2 cellular contexts compared by ENCODE assay signal in the genomic region with DNA sequence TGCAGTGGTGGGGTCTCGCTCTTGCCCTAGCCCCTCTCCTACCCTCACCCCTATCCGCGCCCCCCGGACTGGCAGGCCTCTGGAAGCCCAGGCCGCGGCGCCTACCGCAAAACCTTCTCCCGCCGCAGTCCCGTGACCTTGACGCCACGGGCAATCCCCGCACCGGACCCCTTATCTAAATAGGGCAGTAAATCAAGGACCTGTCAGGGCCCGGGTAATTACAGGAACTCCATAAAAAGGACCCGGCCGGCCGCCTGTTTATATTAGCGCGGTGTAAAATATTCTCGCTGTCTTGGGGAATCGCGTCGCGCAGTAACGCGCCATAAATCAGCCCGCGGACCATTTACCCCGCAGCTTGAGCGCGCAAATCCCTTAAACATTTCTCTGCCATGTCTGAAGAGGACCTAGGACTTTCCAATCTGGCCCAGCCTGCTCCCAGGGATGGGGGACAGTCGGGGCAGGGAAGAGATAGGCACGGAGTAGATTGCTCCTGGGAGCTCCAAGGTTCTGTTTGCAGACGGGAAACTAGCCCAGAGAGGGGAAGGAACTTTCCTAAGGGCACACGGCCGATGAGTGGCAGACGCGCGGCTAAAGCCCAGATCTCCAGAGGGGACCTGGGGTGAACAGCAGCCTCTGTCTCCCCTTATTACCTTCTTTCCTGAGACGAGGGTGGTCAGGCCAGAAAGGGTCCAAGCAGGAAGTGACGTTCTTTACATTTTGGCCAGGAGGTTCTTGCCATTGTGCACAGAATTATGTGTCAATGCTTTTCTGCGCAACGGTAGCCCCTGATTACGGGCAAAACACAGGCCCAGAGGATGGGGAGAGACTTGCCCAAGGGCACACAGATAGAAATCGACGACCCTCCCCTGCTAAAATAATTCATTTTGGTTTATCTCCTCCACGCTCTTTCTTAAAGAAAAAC.
A peak's percentile ranks its signal among the peaks of the same experiment; 100 is the strongest.
TF ChIP-seq lines count a peak whose summit lies in the region.

No MANE protein-coding gene starts in this region.

TF ChIP-seq in HEK293, 187 proteins besides CTCF, POLR2A, EP300 and RAD21 (continues in another document):
- TF ChIP-seq ZNF585B (tag by site-specific recombination; IDR thresholded peaks at IDR 0.05) (no peak), YY2 (tag by site-specific recombination; IDR thresholded peaks at IDR 0.05) (no peak), GLI2 (tag by site-specific recombination; IDR thresholded peaks at IDR 0.05; ENCODE audit: borderline replicate concordance, low read depth) (peak; percentile 39; the same call in 1 of the 2 replicates), ZNF274 (IDR thresholded peaks at IDR 0.05; ENCODE audit: low read length) (no peak), ZNF274 (tag by site-specific recombination; IDR thresholded peaks at IDR 0.05; ENCODE audit: borderline replicate concordance) (no peak), ZNF221 (tag by site-specific recombination; IDR thresholded peaks at IDR 0.05; ENCODE audit: borderline replicate concordance) (no peak), ZNF223 (tag by site-specific recombination; IDR thresholded peaks at IDR 0.05) (no peak), TCF7L2 (IDR thresholded peaks at IDR 0.05; ENCODE audit: borderline replicate concordance, low read depth, low read length) (peak; percentile 93), SP7 (tag by site-specific recombination; IDR thresholded peaks at IDR 0.05) (peak; percentile 53), ZNF175 (tag by site-specific recombination; IDR thresholded peaks at IDR 0.05) (no peak), ZBTB44 (tag by site-specific recombination; IDR thresholded peaks at IDR 0.05) (no peak), ZBTB8A (tag by site-specific recombination; IDR thresholded peaks at IDR 0.05) (peak; percentile 28; the same call in 1 of the 2 replicates), ZNF423 (tag by site-specific recombination; IDR thresholded peaks at IDR 0.05) (peak; percentile 58; the same call in 1 of the 2 replicates), YY1 (tag by site-specific recombination; IDR thresholded peaks at IDR 0.05) (no peak), ZNF843 (tag by site-specific recombination; IDR thresholded peaks at IDR 0.05) (peak; percentile 71)
- TF ChIP-seq, protein P1, sequence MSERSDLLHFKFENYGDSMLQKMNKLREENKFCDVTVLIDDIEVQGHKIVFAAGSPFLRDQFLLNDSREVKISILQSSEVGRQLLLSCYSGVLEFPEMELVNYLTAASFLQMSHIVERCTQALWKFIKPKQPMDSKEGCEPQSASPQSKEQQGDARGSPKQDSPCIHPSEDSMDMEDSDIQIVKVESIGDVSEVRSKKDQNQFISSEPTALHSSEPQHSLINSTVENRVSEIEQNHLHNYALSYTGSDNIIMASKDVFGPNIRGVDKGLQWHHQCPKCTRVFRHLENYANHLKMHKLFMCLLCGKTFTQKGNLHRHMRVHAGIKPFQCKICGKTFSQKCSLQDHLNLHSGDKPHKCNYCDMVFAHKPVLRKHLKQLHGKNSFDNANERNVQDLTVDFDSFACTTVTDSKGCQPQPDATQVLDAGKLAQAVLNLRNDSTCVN (tag by site-specific recombination; optimal IDR thresholded peaks at IDR 0.05) = peak; percentile 27
- TF ChIP-seq, protein P2, sequence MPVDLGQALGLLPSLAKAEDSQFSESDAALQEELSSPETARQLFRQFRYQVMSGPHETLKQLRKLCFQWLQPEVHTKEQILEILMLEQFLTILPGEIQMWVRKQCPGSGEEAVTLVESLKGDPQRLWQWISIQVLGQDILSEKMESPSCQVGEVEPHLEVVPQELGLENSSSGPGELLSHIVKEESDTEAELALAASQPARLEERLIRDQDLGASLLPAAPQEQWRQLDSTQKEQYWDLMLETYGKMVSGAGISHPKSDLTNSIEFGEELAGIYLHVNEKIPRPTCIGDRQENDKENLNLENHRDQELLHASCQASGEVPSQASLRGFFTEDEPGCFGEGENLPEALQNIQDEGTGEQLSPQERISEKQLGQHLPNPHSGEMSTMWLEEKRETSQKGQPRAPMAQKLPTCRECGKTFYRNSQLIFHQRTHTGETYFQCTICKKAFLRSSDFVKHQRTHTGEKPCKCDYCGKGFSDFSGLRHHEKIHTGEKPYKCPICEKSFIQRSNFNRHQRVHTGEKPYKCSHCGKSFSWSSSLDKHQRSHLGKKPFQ (tag by site-specific recombination; IDR thresholded peaks at IDR 0.05) = no peak
- TF ChIP-seq, protein P3, sequence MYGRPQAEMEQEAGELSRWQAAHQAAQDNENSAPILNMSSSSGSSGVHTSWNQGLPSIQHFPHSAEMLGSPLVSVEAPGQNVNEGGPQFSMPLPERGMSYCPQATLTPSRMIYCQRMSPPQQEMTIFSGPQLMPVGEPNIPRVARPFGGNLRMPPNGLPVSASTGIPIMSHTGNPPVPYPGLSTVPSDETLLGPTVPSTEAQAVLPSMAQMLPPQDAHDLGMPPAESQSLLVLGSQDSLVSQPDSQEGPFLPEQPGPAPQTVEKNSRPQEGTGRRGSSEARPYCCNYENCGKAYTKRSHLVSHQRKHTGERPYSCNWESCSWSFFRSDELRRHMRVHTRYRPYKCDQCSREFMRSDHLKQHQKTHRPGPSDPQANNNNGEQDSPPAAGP (tag by site-specific recombination; IDR thresholded peaks at IDR 0.05) = 0 out of 2 replicates have a peak, but pooled peaks have one; percentile 16

TF ChIP-seq in endothelial cell of umbilical vein, 7 proteins besides CTCF, POLR2A, EP300 and RAD21:
- TF ChIP-seq JUN (IDR thresholded peaks at IDR 0.05; ENCODE audit: borderline replicate concordance, insufficient read depth, insufficient read length, low read depth) (no peak), EZH2 (IDR thresholded peaks at IDR 0.05; ENCODE audit: borderline replicate concordance, low read depth, low read length, severe bottlenecking) (peak; percentile 89), MYC (IDR thresholded peaks at IDR 0.05; ENCODE audit: low read depth, low read length) (no peak)
